In genomic region chr10:43138757-43139241, GRCh38 we compare ENCODE assay signal across 8 cellular contexts. TPM values are rescaled to one million over a fixed set of nuclear protein-coding genes. Genes with fewer than 3 reads are reported as not detected.
DNase-seq lines count a peak whose midpoint lies in the region; FAIRE-seq and TF ChIP-seq lines count a peak whose summit lies in the region.

No MANE protein-coding gene starts in this region.

- no peaks in the 10 kb centered on the region for H3K27me3 Mint-ChIP-seq in mesothelial cell of epicardium (ENCODE audit: low read depth)

- TF ChIP-seq POLR2A in GM12891 (IDR thresholded peaks at IDR 0.05; ENCODE audit: low read depth, low read length), result no peak

- H3K27ac Mint-ChIP-seq in mesothelial cell of epicardium, result peak overlapping the region; percentile 97

- H3K9me3 Mint-ChIP-seq in mesothelial cell of epicardium, result no peaks in the 10 kb centered on the region

- peak; percentile 83 for FAIRE-seq in GM12891 (lab: Jason Lieb, UNC)

- peaks cover 20% of the 10 kb centered on the region for H3K4me1 Mint-ChIP-seq in mesothelial cell of epicardium

- intact Hi-C loops in posterior vena cava (cut with DNase I), result no loop called here

- CTCF ChIA-PET in HEK293T (lab: Yijun Ruan, JAX), result interaction anchor here (0.9 kb wide), 1 partner anchor 63 kb away, joined by 3 read pairs; no protein-coding TSS in a partner anchor

- TF ChIP-seq CTCF in mesothelial cell of epicardium (IDR thresholded peaks at IDR 0.05; ENCODE audit: unreplicated experiment), result no peak

- H3K36me3 Mint-ChIP-seq in mesothelial cell of epicardium, result no peaks in the 10 kb centered on the region

- POLR2A ChIA-PET in HEK293T (lab: Yijun Ruan, JAX), result interaction anchor here (0.6 to 1.8 kb wide), 8 partner anchors 10 to 63 kb away, joined by 3 to 11 read pairs (median 4); no protein-coding TSS in a partner anchor

- DNase-seq in GM12891 (ENCODE audit: insufficient read length, low spot score), result no peak
- DNase-seq in HEK293T (ENCODE audit: extremely low spot score), result no peak
- DNase-seq in NCI-H1417 (lab: John Stamatoyannopoulos, UW), result peak; percentile 10 to 67 (median 62)
- DNase-seq in activated CD4-positive, alpha-beta T cell treated with anti-CD3 and anti-CD28 coated beads for 48 hours, result peak; percentile 72
- DNase-seq in effector CD4-positive, alpha-beta T cell, result peak; percentile 61
- DNase-seq in mesothelial cell of epicardium (ENCODE audit: low spot score in 2 of 2, unreplicated experiment in 2 of 2), result no peak
- peak; percentile 42 to 54 for DNase-seq in stimulated activated CD8-positive, alpha-beta memory T cell treated with anti-CD3 and anti-CD28 coated beads, Interleukin-7, amount 100 ng/mL, for 4 hours (ENCODE audit: low read depth in 2 of 2)
- no peak for DNase-seq in posterior vena cava (ENCODE audit: low spot score)

- peak overlapping the region; percentile 90 for H3K4me3 Mint-ChIP-seq in mesothelial cell of epicardium

TF ChIP-seq in GM12891, 5 proteins besides CTCF, POLR2A, EP300 and RAD21:
- TF ChIP-seq TAF1 (IDR thresholded peaks at IDR 0.05; ENCODE audit: low read depth, low read length), result 0 out of 2 replicates have a peak, but pooled peaks have one; percentile 16
- no peak for TF ChIP-seq POU2F2 (IDR thresholded peaks at IDR 0.05; ENCODE audit: low read depth, low read length)

TF ChIP-seq in HEK293T, 16 proteins besides CTCF, POLR2A, EP300 and RAD21:
- TF ChIP-seq LEF1 (IDR thresholded peaks at IDR 0.05; ENCODE audit: borderline replicate concordance) (no peak), CTBP1 (IDR thresholded peaks at IDR 0.05; ENCODE audit: borderline replicate concordance) (peak; percentile 29; the same call in 1 of the 2 replicates), SP1 (IDR thresholded peaks at IDR 0.05) (no peak)

RNA-seq across cellular contexts. Expression of gene CSGALNACT2, which starts 0.6 kb away (rescaled TPM):
- 4.2 TPM for polyA plus RNA-seq in GM12891 (2012; ENCODE audit: low read depth, missing spikeins)
- total RNA-seq in mesothelial cell of epicardium (14.3 to 15.4 TPM (median 14.8 TPM) in 3 replicates), posterior vena cava (10 to 100 TPM; 31.1 to 31.8 TPM)

Comparison
In these comparisons a context has a peak if more than half of its experiments do, and no peak if none do; other contexts are left out.
1. DNase-seq: peak in NCI-H1417 (3 of 3), activated CD4-positive, alpha-beta T cell treated with anti-CD3 and anti-CD28 coated beads for 48 hours (single experiment), effector CD4-positive, alpha-beta T cell (single experiment) and stimulated activated CD8-positive, alpha-beta memory T cell treated with anti-CD3 and anti-CD28 coated beads, Interleukin-7, amount 100 ng/mL, for 4 hours (2 of 2); none in GM12891 (single experiment), HEK293T (single experiment), mesothelial cell of epicardium (0 of 2) and posterior vena cava (single experiment).